ENCODE assay signal across 19 cellular contexts in genomic region chr1:82838066-82838465, GRCh38.
DNase-seq lines count a peak whose midpoint lies in the region; ATAC-seq and TF ChIP-seq lines count a peak whose summit lies in the region.
"Had no signal": no experiment of that assay in that cellular context is flagged by ENCODE, and none has a peak within 500 bp of the region (broad histone marks: within the 10 kb centered on the region; RNA-seq: fewer than 3 reads in every experiment).

No MANE protein-coding gene starts in this region.

- TF ChIP-seq POLR2A in right lobe of liver (IDR thresholded peaks at IDR 0.05), result no peak

- 60% methylated on average over 4 of the region's 4 CpGs for WGBS in right lobe of liver (ENCODE audit: insufficient coverage, low coverage, low lambda C conversion rate, missing lambda C conversion rate)

- H4K20me1 ChIP-seq in OCI-LY3 (ENCODE audit: insufficient read depth, low read length) (no peaks in the 10 kb centered on the region), neural progenitor cell (ENCODE audit: low read depth) (no peaks in the 10 kb centered on the region)

- peak; percentile 56 for ATAC-seq in esophagus mucosa
- no peak for ATAC-seq in right lobe of liver
- no peak for ATAC-seq in GM18868 (IDR thresholded peaks at IDR 0.05; ENCODE audit: unreplicated experiment)
- ATAC-seq: lower lobe of right lung had no signal

- H3K27ac Mint-ChIP-seq in neural progenitor cell, result peak overlapping the region; percentile 92
- H3K27ac Mint-ChIP-seq: activated B cell treated with CpG ODN at 0.5 μM for 24 hours; activated naive CD4-positive, alpha-beta T cell treated with anti-CD3 and anti-CD28 coated beads for 36 hours had no signal

- H3K4me3 ChIP-seq in OCI-LY3 (ENCODE audit: low read length) (peak overlapping the region; percentile 24; the same call in 1 of the 2 replicates), neural progenitor cell (no peak overlapping the region), BE2C (ENCODE audit: low read depth, low read length) (no peak overlapping the region), right lobe of liver (no peak overlapping the region)
- H3K4me3 ChIP-seq: lower lobe of right lung, sigmoid colon, vagina had no signal

- H3K27ac ChIP-seq in OCI-LY3 (ENCODE audit: low read length), result no peak overlapping the region
- H3K27ac ChIP-seq in neural progenitor cell, result peak overlapping the region; percentile 78
- no peak overlapping the region for H3K27ac ChIP-seq in right lobe of liver
- H3K27ac ChIP-seq: lower lobe of right lung, sigmoid colon, vagina had no signal

- H3K27me3 ChIP-seq in OCI-LY3 (ENCODE audit: low read depth, low read length) (no peaks in the 10 kb centered on the region), neural progenitor cell (no peaks in the 10 kb centered on the region), BE2C (no peaks in the 10 kb centered on the region), right lobe of liver (no peaks in the 10 kb centered on the region)
- H3K27me3 ChIP-seq: sigmoid colon, vagina had no signal

- H3K79me2 ChIP-seq in OCI-LY3 (ENCODE audit: low read length), result no peaks in the 10 kb centered on the region
- no peaks in the 10 kb centered on the region for H3K79me2 ChIP-seq in neural progenitor cell (ENCODE audit: low read depth)

- H3K36me3 Mint-ChIP-seq in neural progenitor cell, result no peaks in the 10 kb centered on the region

- peaks cover 24% of the 10 kb centered on the region for H3F3A ChIP-seq in neural progenitor cell (ENCODE audit: low read depth)

- peak; percentile 43 for DNase-seq in AG20443 (ENCODE audit: low spot score)
- DNase-seq in neural progenitor cell (ENCODE audit: low spot score), result peak; percentile 67
- no peak for DNase-seq in BE2C
- no peak for DNase-seq in right lobe of liver
- no peak for DNase-seq in activated T-cell treated with anti-CD3 and anti-CD28 coated beads, Interleukin-2, amount 50 U/mL, for 48 hours
- DNase-seq: activated B cell treated with CpG ODN at 0.5 μM for 24 hours; activated naive CD4-positive, alpha-beta T cell treated with anti-CD3 and anti-CD28 coated beads for 36 hours; AML-193; central memory CD4-positive, alpha-beta T cell; DMS 273 treated with DMSO at 0.1 percent for 48 hours; KG1; lower lobe of right lung; NCI-H1436; sigmoid colon; stimulated activated naive CD4-positive, alpha-beta T cell had no signal

- no peaks in the 10 kb centered on the region for H3K27me3 Mint-ChIP-seq in neural progenitor cell (ENCODE audit: insufficient read depth, low read depth)
- H3K27me3 Mint-ChIP-seq: activated B cell treated with CpG ODN at 0.5 μM for 24 hours had no signal

- H3K4me1 ChIP-seq in OCI-LY3 (ENCODE audit: low read length) (peaks cover 11% of the 10 kb centered on the region), neural progenitor cell (peaks cover 36% of the 10 kb centered on the region), BE2C (no peaks in the 10 kb centered on the region), right lobe of liver (no peaks in the 10 kb centered on the region)
- H3K4me1 ChIP-seq: lower lobe of right lung, sigmoid colon had no signal

- intact Hi-C loops in right lobe of liver (cut with DNase I), result no loop called here

- H3K36me3 ChIP-seq in OCI-LY3 (replicated peaks; ENCODE audit: low read depth, low read length) (no peaks in the 10 kb centered on the region), neural progenitor cell (no peaks in the 10 kb centered on the region), BE2C (no peaks in the 10 kb centered on the region), right lobe of liver (no peaks in the 10 kb centered on the region)
- H3K36me3 ChIP-seq: lower lobe of right lung, sigmoid colon, vagina had no signal

- H3K4me1 Mint-ChIP-seq in neural progenitor cell, result peaks cover 34% of the 10 kb centered on the region
- H3K4me1 Mint-ChIP-seq: activated B cell treated with CpG ODN at 0.5 μM for 24 hours had no signal

- no peak for TF ChIP-seq CTCF in OCI-LY3 (IDR thresholded peaks at IDR 0.05; ENCODE audit: low read depth, low read length)
- no peak for TF ChIP-seq CTCF in neural progenitor cell (IDR thresholded peaks at IDR 0.05)
- TF ChIP-seq CTCF in BE2C (IDR thresholded peaks at IDR 0.05; ENCODE audit: low read depth, low read length), result no peak
- no peak for TF ChIP-seq CTCF in right lobe of liver (IDR thresholded peaks at IDR 0.05)

- H3K4me2 ChIP-seq in OCI-LY3 (ENCODE audit: low read length) (peak overlapping the region; percentile 51), neural progenitor cell (peak overlapping the region; percentile 46)

- H2AFZ ChIP-seq in OCI-LY3 (ENCODE audit: low read depth, low read length) (peak overlapping the region; percentile 46), neural progenitor cell (replicated peaks) (peak overlapping the region; percentile 45)

- H3K9me3 Mint-ChIP-seq in neural progenitor cell, result peaks cover 4% of the 10 kb centered on the region
- H3K9me3 Mint-ChIP-seq: activated B cell treated with CpG ODN at 0.5 μM for 24 hours; activated naive CD4-positive, alpha-beta T cell treated with anti-CD3 and anti-CD28 coated beads for 36 hours had no signal

- H3K4me3 Mint-ChIP-seq in neural progenitor cell, result no peak overlapping the region
- H3K4me3 Mint-ChIP-seq: activated B cell treated with CpG ODN at 0.5 μM for 24 hours; activated naive CD4-positive, alpha-beta T cell treated with anti-CD3 and anti-CD28 coated beads for 36 hours had no signal

- H3K9ac ChIP-seq in OCI-LY3 (ENCODE audit: low read length), result no peak overlapping the region
- H3K9ac ChIP-seq in neural progenitor cell, result no peak overlapping the region

- no peaks in the 10 kb centered on the region for H3K9me3 ChIP-seq in OCI-LY3 (ENCODE audit: insufficient read depth, low read length)
- H3K9me3 ChIP-seq in neural progenitor cell (ENCODE audit: low read depth), result no peaks in the 10 kb centered on the region
- no peaks in the 10 kb centered on the region for H3K9me3 ChIP-seq in BE2C
- no peaks in the 10 kb centered on the region for H3K9me3 ChIP-seq in right lobe of liver
- H3K9me3 ChIP-seq: lower lobe of right lung, sigmoid colon, vagina had no signal

Comparison
In these comparisons a context has a peak if more than half of its experiments do, and no peak if none do; other contexts are left out.
1. DNase-seq: peak in AG20443 (single experiment) and neural progenitor cell (single experiment); none in BE2C (single experiment), right lobe of liver (0 of 3) and activated T-cell treated with anti-CD3 and anti-CD28 coated beads, Interleukin-2, amount 50 U/mL, for 48 hours (0 of 2).